26 cellular contexts compared by ENCODE assay signal in genomic region chr2:14520385-14520945, GRCh38.
"Had no signal": no experiment of that assay in that cellular context is flagged by ENCODE, and none has a peak within 500 bp of the region (broad histone marks: within the 10 kb centered on the region; RNA-seq: fewer than 3 reads in every experiment).

No MANE protein-coding gene starts in this region.

- H3K4me3 ChIP-seq: body of pancreas, cardiac muscle cell, Peyer's patch, SJSA1 had no signal

- H3K27me3 ChIP-seq: body of pancreas, cardiac muscle cell, Peyer's patch, SJSA1 had no signal

- H3K27ac ChIP-seq: body of pancreas, cardiac muscle cell, Peyer's patch, RWPE1, SJSA1 had no signal

- H3K36me3 ChIP-seq: cardiac muscle cell, Peyer's patch, SJSA1 had no signal

- DNase-seq: activated CD4-positive, alpha-beta T cell treated with anti-CD3 and anti-CD28 coated beads for 48 hours; activated CD4-positive, alpha-beta T cell treated with anti-CD3 and anti-CD28 coated beads, Interleukin-2, amount 50 U/mL, for 4 hours; activated CD4-positive, CD25-positive, alpha-beta regulatory T cell treated with anti-CD3 and anti-CD28 coated beads, Interleukin-2, amount 50 U/mL, for 72 hours; activated CD8-positive, alpha-beta memory T cell treated with anti-CD3 and anti-CD28 coated beads, Interleukin-2, amount 50 U/mL, for 48 hours; activated CD8-positive, alpha-beta T cell treated with anti-CD3 and anti-CD28 coated beads, Interleukin-2, amount 10 ng/mL, durations not matched to agents 7 days and 5 days; activated naive CD4-positive, alpha-beta T cell; activated T-cell treated with anti-CD3 and anti-CD28 coated beads, Interleukin-2, amount 50 U/mL, for 1 hour; aorta; body of pancreas; MM.1S; NCI-H1105; NCI-H1436; NCI-H1694 treated with DMSO at 0.1 percent for 48 hours; NCI-H2029 treated with DMSO at 0.1 percent for 48 hours; NCI-H510A treated with DMSO at 0.1 percent for 48 hours; NCI-H69; NK-92 treated with Interleukin-12 subunit alpha and Interleukin-12 subunit beta, amount 100 ng/mL, for 24 hours; OCI-M1; Peyer's patch; Right ventricle myocardium superior; T-helper 17 cell; T-helper 9 cell had no signal

- ATAC-seq: activated CD8-positive, alpha-beta T cell treated with anti-CD3 and anti-CD28 coated beads, Interleukin-2, amount 10 ng/mL, durations not matched to agents 7 days and 5 days; body of pancreas; T-helper 17 cell; WTC11 had no signal

- H3K9me3 ChIP-seq: body of pancreas, Peyer's patch had no signal

- H3K4me1 ChIP-seq: body of pancreas, Peyer's patch, SJSA1 had no signal
